ENCODE assay signal across 10 cellular contexts in genomic region chr14:68657300-68658028, GRCh38.
"Had no signal": no experiment of that assay in that cellular context is flagged by ENCODE, and none has a peak within 500 bp of the region (broad histone marks: within the 10 kb centered on the region; RNA-seq: fewer than 3 reads in every experiment).

No MANE protein-coding gene starts in this region.

- H3K4me3 Mint-ChIP-seq: activated CD4-positive, alpha-beta T cell treated with anti-CD3 and anti-CD28 coated beads, Interleukin-2, amount 10 ng/mL, durations not matched to agents 7 days and 5 days; nephron progenitor cell had no signal

- H3K36me3 ChIP-seq: adrenal gland had no signal

- H3K27ac Mint-ChIP-seq: activated CD4-positive, alpha-beta T cell treated with anti-CD3 and anti-CD28 coated beads, Interleukin-2, amount 10 ng/mL, durations not matched to agents 7 days and 5 days had no signal

- H3K4me1 Mint-ChIP-seq: activated CD4-positive, alpha-beta T cell treated with anti-CD3 and anti-CD28 coated beads, Interleukin-2, amount 10 ng/mL, durations not matched to agents 7 days and 5 days had no signal

- H3K4me3 ChIP-seq: adrenal gland had no signal

- DNase-seq: activated CD4-positive, alpha-beta T cell treated with anti-CD3 and anti-CD28 coated beads, Interleukin-2, amount 10 ng/mL, durations not matched to agents 7 days and 5 days; activated CD4-positive, CD25-positive, alpha-beta regulatory T cell; activated naive CD4-positive, alpha-beta T cell treated with anti-CD3 and anti-CD28 coated beads, Interleukin-2, amount 50 U/mL, for 16 hours; caudate nucleus; hypothalamus; nephron progenitor cell; stimulated activated CD4-positive, alpha-beta T cell treated with anti-CD3 and anti-CD28 coated beads, Interleukin-12 subunit alpha, Interleukin-12 subunit beta, amount 100 ng/mL, for 4 hours; stimulated activated CD4-positive, alpha-beta T cell treated with anti-CD3 and anti-CD28 coated beads, Interleukin-2, amount 100 ng/mL, for 24 hours; SW 1271 had no signal

- H3K27me3 ChIP-seq: adrenal gland had no signal

- H3K9me3 ChIP-seq: adrenal gland had no signal

- H3K27ac ChIP-seq: adrenal gland had no signal

- H3K9me3 Mint-ChIP-seq: activated CD4-positive, alpha-beta T cell treated with anti-CD3 and anti-CD28 coated beads, Interleukin-2, amount 10 ng/mL, durations not matched to agents 7 days and 5 days had no signal

- H3K27me3 Mint-ChIP-seq: activated CD4-positive, alpha-beta T cell treated with anti-CD3 and anti-CD28 coated beads, Interleukin-2, amount 10 ng/mL, durations not matched to agents 7 days and 5 days had no signal
